30 cellular contexts compared by ENCODE assay signal in the genomic region with DNA sequence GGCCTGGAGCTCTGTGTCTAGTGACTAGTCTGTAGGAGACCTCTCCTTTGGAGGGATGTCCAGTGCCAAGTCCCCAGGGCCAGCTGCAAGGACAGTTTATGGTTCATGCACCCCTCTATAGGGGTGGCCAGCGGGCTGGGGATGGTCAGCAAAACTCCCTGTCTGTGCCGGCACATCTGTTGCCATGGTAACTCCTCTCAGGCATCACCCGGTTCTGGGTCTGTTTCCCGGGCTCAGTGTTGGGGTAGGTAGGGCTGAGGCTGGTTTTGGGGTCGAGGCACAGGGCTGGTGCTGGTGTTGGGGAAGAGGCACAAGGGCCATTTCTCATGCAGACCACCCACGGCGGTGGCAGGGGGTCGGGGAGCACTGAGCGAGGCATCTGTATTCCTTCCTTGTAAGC.
"Had no signal": no experiment of that assay in that cellular context is flagged by ENCODE, and none has a peak within 500 bp of the region (broad histone marks: within the 10 kb centered on the region; RNA-seq: fewer than 3 reads in every experiment).

No MANE protein-coding gene starts in this region.

- H3K4me1 ChIP-seq: left lung, lower lobe of right lung, pancreas, prostate gland, sigmoid colon, spleen, stomach, testis, thyroid gland, transverse colon, upper lobe of left lung, vagina had no signal

- ATAC-seq: left colon; left lung; lower lobe of right lung; natural killer cell; pancreas; right cardiac atrium; stimulated activated effector memory CD8-positive, alpha-beta T cell treated with anti-CD3 and anti-CD28 coated beads, Interleukin-12 subunit alpha, Interleukin-12 subunit beta, amount 100 ng/mL, for 72 hours had no signal

- H3K27ac Mint-ChIP-seq: immature natural killer cell; mesothelial cell of epicardium; natural killer cell; nephron progenitor cell; stimulated activated effector memory CD8-positive, alpha-beta T cell treated with anti-CD3 and anti-CD28 coated beads, Interleukin-12 subunit alpha, Interleukin-12 subunit beta, amount 100 ng/mL, for 72 hours had no signal

- H3K36me3 Mint-ChIP-seq: immature natural killer cell; mesothelial cell of epicardium; natural killer cell; stimulated activated effector memory CD8-positive, alpha-beta T cell treated with anti-CD3 and anti-CD28 coated beads, Interleukin-12 subunit alpha, Interleukin-12 subunit beta, amount 100 ng/mL, for 72 hours had no signal

- H3K9me3 ChIP-seq: left lung, lower lobe of right lung, pancreas, prostate gland, sigmoid colon, spleen, stomach, testis, thyroid gland, transverse colon, upper lobe of left lung, vagina had no signal

- H3K27ac ChIP-seq: left lung, lower lobe of right lung, pancreas, prostate gland, sigmoid colon, spleen, stomach, testis, thyroid gland, transverse colon, upper lobe of left lung, vagina had no signal

- FAIRE-seq: islet of Langerhans, kidney, pancreas, small intestine had no signal

- H3K4me1 Mint-ChIP-seq: immature natural killer cell; mesothelial cell of epicardium; natural killer cell; stimulated activated effector memory CD8-positive, alpha-beta T cell treated with anti-CD3 and anti-CD28 coated beads, Interleukin-12 subunit alpha, Interleukin-12 subunit beta, amount 100 ng/mL, for 72 hours had no signal

- H3K4me3 ChIP-seq: left lung, lower lobe of right lung, pancreas, prostate gland, sigmoid colon, spleen, stomach, testis, thyroid gland, transverse colon, upper lobe of left lung, vagina had no signal

- H3K27me3 ChIP-seq: testis, thyroid gland, vagina had no signal

- H3K36me3 ChIP-seq: left lung, lower lobe of right lung, pancreas, prostate gland, sigmoid colon, spleen, stomach, thyroid gland, transverse colon, upper lobe of left lung, vagina had no signal

- H3K4me3 Mint-ChIP-seq: immature natural killer cell; mesothelial cell of epicardium; naive B cell; natural killer cell; nephron progenitor cell; stimulated activated effector memory CD8-positive, alpha-beta T cell treated with anti-CD3 and anti-CD28 coated beads, Interleukin-12 subunit alpha, Interleukin-12 subunit beta, amount 100 ng/mL, for 72 hours had no signal

- DNase-seq: immature natural killer cell; kidney; left colon; left lung; lower lobe of right lung; mammary epithelial cell; mesenchymal stem cell; naive B cell; natural killer cell; nephron progenitor cell; nucleus accumbens; pancreas; posterior cingulate gyrus; retina; right cardiac atrium; sigmoid colon; small intestine; spleen; stimulated activated CD4-positive, alpha-beta T cell treated with anti-CD3 and anti-CD28 coated beads, Interleukin-4, amount 100 ng/mL, for 24 hours; stimulated activated naive CD4-positive, alpha-beta T cell; stomach; testis; thyroid gland; transverse colon; upper lobe of left lung had no signal

- H3K9me3 Mint-ChIP-seq: immature natural killer cell, mesothelial cell of epicardium, nephron progenitor cell had no signal
